In genomic region chr10:12165992-12166775, GRCh38 we compare ENCODE assay signal across 25 cellular contexts. TPM values are rescaled to one million over a fixed set of nuclear protein-coding genes. Genes with fewer than 3 reads are reported as not detected.
A peak's percentile ranks its signal among the peaks of the same experiment; 100 is the strongest.
DNase-seq lines count a peak whose midpoint lies in the region; ATAC-seq and TF ChIP-seq lines count a peak whose summit lies in the region.
"Had no signal": no experiment of that assay in that cellular context is flagged by ENCODE, and none has a peak within 500 bp of the region (broad histone marks: within the 10 kb centered on the region; RNA-seq: fewer than 3 reads in every experiment).

No MANE protein-coding gene starts in this region.

- no peak for ATAC-seq in Right ventricle myocardium superior (ENCODE audit: poor library complexity)
- ATAC-seq in left colon: peak; percentile 39

- H3K9me3 ChIP-seq in cardiac muscle cell (ENCODE audit: low read depth): no peaks in the 10 kb centered on the region
- H3K9me3 ChIP-seq: ascending aorta, BLaER1, transverse colon had no signal

- peaks cover 65% of the 10 kb centered on the region for H3K36me3 ChIP-seq in cardiac muscle cell

- no peak for TF ChIP-seq CTCF in cardiac muscle cell (IDR thresholded peaks at IDR 0.05; ENCODE audit: low read depth, low read length)

- no peaks in the 10 kb centered on the region for H3K4me1 ChIP-seq in cardiac muscle cell (ENCODE audit: low read depth)
- H3K4me1 ChIP-seq: ascending aorta, BLaER1, transverse colon had no signal

- H3K27ac ChIP-seq in cardiac muscle cell (peak overlapping the region; percentile 27), substantia nigra (ENCODE audit: low read depth, low read length, poor library complexity, severe bottlenecking) (peak overlapping the region; percentile 30)
- H3K27ac ChIP-seq: ascending aorta, BLaER1, RWPE1, skin epidermis, transverse colon had no signal

- H3K4me3 ChIP-seq in cardiac muscle cell: no peak overlapping the region
- H3K4me3 ChIP-seq: ascending aorta, BLaER1, skin epidermis, transverse colon had no signal

- DNase-seq in cardiac muscle cell (ENCODE audit: low read depth in 1 of 2, low spot score in 1 of 2): no peak
- no peak for DNase-seq in Right ventricle myocardium superior
- DNase-seq in amniotic epithelial cell (ENCODE audit: low read depth): peak; percentile 24
- DNase-seq in left colon: no peak
- DNase-seq in substantia nigra (lab: John Stamatoyannopoulos, UW): no peak
- no peak for DNase-seq in NCI-H510A (lab: John Stamatoyannopoulos, UW)
- no peak for DNase-seq in globus pallidus (ENCODE audit: low spot score)
- DNase-seq in DMS79 treated with DMSO at 0.1 percent for 48 hours (lab: John Stamatoyannopoulos, UW): no peak
- DNase-seq: activated CD4-positive, alpha-beta T cell treated with anti-CD3 and anti-CD28 coated beads, Interleukin-2, amount 50 U/mL, for 1 hour; activated CD4-positive, CD25-positive, alpha-beta regulatory T cell; cortex of kidney; DMS153; erythroblast; head of caudate nucleus; KBM-7; naive B cell; NCI-H1105; NCI-H2029; NCI-H524 treated with DMSO at 0.1 percent for 48 hours; OCI-M1; transverse colon had no signal

- H3K27me3 ChIP-seq in cardiac muscle cell: no peaks in the 10 kb centered on the region
- H3K27me3 ChIP-seq: ascending aorta, BLaER1, transverse colon had no signal

- intact Hi-C loops in Right ventricle myocardium superior (cut with DNase I): no loop called here
- intact Hi-C loops in left colon (cut with DNase I, micrococcal nuclease): no loop called here

RNA-seq across cellular contexts. Expression of gene NUDT5, which starts 29.5 kb away (rescaled TPM):
- total RNA-seq in cardiac muscle cell (49.3 and 59.2 TPM in 2 replicates), Right ventricle myocardium superior (10.0 TPM), left colon (10 to 100 TPM; 33.9 to 45.3 TPM)
- polyA plus RNA-seq in cardiac muscle cell: 108 and 122 TPM in 2 replicates

RNA-seq across cellular contexts. Expression of gene CDC123, which starts 29.8 kb away (rescaled TPM):
- 53.0 and 77.6 TPM in 2 replicates for total RNA-seq in cardiac muscle cell
- 123 and 147 TPM in 2 replicates for polyA plus RNA-seq in cardiac muscle cell
- 49.5 TPM for total RNA-seq in Right ventricle myocardium superior
- total RNA-seq in left colon: 10 to 100 TPM; 44.4 to 58.8 TPM

RNA-seq across cellular contexts. Expression of gene SEC61A2, which starts 36.7 kb away (rescaled TPM):
- total RNA-seq in cardiac muscle cell (25.3 and 28.1 TPM in 2 replicates), Right ventricle myocardium superior (9.7 TPM), left colon (1 to 10 TPM; 5.7 to 5.8 TPM)
- 48.4 and 57.3 TPM in 2 replicates for polyA plus RNA-seq in cardiac muscle cell
